ENCODE assay signal across 27 cellular contexts in the genomic region with DNA sequence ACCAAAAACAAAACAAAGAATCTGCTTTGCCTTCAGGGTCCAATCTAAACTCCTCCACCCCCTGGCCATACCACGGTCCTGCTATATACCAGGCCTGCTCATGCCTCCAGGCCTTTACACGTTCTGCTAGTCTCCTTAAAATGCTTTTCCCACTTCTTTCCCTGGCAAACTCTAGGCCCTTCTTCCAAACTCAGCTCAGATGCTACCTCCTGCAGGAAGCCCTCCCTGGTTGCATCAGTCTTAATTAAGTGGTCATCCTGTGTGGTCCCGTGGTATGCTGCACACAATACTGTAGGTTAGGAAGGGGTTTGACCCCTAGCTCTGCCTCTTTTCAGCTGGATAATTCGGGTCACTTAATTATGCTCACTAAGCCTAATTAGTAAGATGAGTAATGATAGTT.
DNase-seq lines count a peak whose midpoint lies in the region; ATAC-seq, FAIRE-seq and TF ChIP-seq lines count a peak whose summit lies in the region.
"Had no signal": no experiment of that assay in that cellular context is flagged by ENCODE, and none has a peak within 500 bp of the region (broad histone marks: within the 10 kb centered on the region; RNA-seq: fewer than 3 reads in every experiment).

No MANE protein-coding gene starts in this region.

- H3K27ac ChIP-seq in breast epithelium (no peak overlapping the region), astrocyte (ENCODE audit: low read depth, low read length) (no peak overlapping the region), colonic mucosa (no peak overlapping the region), sigmoid colon (peak overlapping the region in 1 of 4 donors; percentile 15)
- H3K27ac ChIP-seq: 22Rv1, testis, VCaP had no signal

- TF ChIP-seq POLR2A in breast epithelium (IDR thresholded peaks at IDR 0.05) (no peak), sigmoid colon (IDR thresholded peaks at IDR 0.05) (no peak)

- no peaks in the 10 kb centered on the region for H3K9me3 Mint-ChIP-seq in MCF 10A (ENCODE audit: unreplicated experiment)
- no peaks in the 10 kb centered on the region for H3K9me3 Mint-ChIP-seq in astrocyte (ENCODE audit: unreplicated experiment)
- H3K9me3 Mint-ChIP-seq in mesothelial cell of epicardium = peaks cover 4% of the 10 kb centered on the region
- peaks cover 0 to 3% (median 0%) of the 10 kb centered on the region in 9 donors for H3K9me3 Mint-ChIP-seq in naive thymus-derived CD8-positive, alpha-beta T cell
- H3K9me3 Mint-ChIP-seq: activated naive CD4-positive, alpha-beta T cell treated with anti-CD3 and anti-CD28 coated beads, Interleukin-2, amount 10 ng/mL, durations not matched to agents 7 days and 5 days; CD8-positive, alpha-beta T cell; dendritic cell treated with granulocyte-macrophage colony-stimulating factor and Interleukin-4, amounts not matched to agents 40 ng/mL and 50 ng/mL, for 4 days; IgD-negative memory B cell had no signal

- H3K4me3 Mint-ChIP-seq in MCF 10A (ENCODE audit: unreplicated experiment) (no peak overlapping the region), astrocyte (ENCODE audit: unreplicated experiment) (no peak overlapping the region), mesothelial cell of epicardium (no peak overlapping the region)
- no peak overlapping the region for H3K4me3 Mint-ChIP-seq in naive thymus-derived CD8-positive, alpha-beta T cell
- H3K4me3 Mint-ChIP-seq: activated naive CD4-positive, alpha-beta T cell treated with anti-CD3 and anti-CD28 coated beads, Interleukin-2, amount 10 ng/mL, durations not matched to agents 7 days and 5 days; CD8-positive, alpha-beta T cell; dendritic cell treated with granulocyte-macrophage colony-stimulating factor and Interleukin-4, amounts not matched to agents 40 ng/mL and 50 ng/mL, for 4 days; IgD-negative memory B cell had no signal

- no peak for ATAC-seq in naive thymus-derived CD8-positive, alpha-beta T cell
- ATAC-seq: CD8-positive, alpha-beta T cell had no signal

- CTCF ChIA-PET in MCF 10A (lab: Yijun Ruan, JAX) = interaction anchor here (0.6 to 2.3 kb wide), 10 partner anchors 8 to 90 kb away, joined by 3 to 11 read pairs (median 7); no protein-coding TSS in a partner anchor

- H3K9ac ChIP-seq in astrocyte (ENCODE audit: low read length) = no peak overlapping the region
- H3K9ac ChIP-seq in colonic mucosa (ENCODE audit: low read depth in 2 of 2, low read length in 2 of 2) = no peak overlapping the region

- POLR2A ChIA-PET in MCF 10A (lab: Yijun Ruan, JAX) = interaction anchor here (0.6 to 3.1 kb wide), 9 partner anchors 10 to 199 kb away, joined by 3 to 23 read pairs (median 6); a partner anchor contains a TSS
- POLR2A ChIA-PET in naive thymus-derived CD8-positive, alpha-beta T cell (lab: Charles Lee) = no interaction called here

- no peak for TF ChIP-seq EP300 in sigmoid colon (IDR thresholded peaks at IDR 0.05)

- peak overlapping the region; percentile 72 for H3K4me2 ChIP-seq in astrocyte (ENCODE audit: low read length)

- DNase-seq in MCF 10A (ENCODE audit: unreplicated experiment) (no peak), breast epithelium (ENCODE audit: low spot score in 2 of 2) (no peak), astrocyte (ENCODE audit: low read depth) (no peak), mesothelial cell of epicardium (ENCODE audit: low spot score in 2 of 2, unreplicated experiment in 2 of 2) (no peak), GDM1 (lab: John Stamatoyannopoulos, UW) (no peak), colonic mucosa (no peak), sigmoid colon (no peak)
- no peak for DNase-seq in naive thymus-derived CD8-positive, alpha-beta T cell
- DNase-seq: activated CD4-positive, alpha-beta T cell treated with anti-CD3 and anti-CD28 coated beads, Interleukin-2, amount 50 U/mL, for 1 hour; activated naive CD4-positive, alpha-beta T cell treated with anti-CD3 and anti-CD28 coated beads, Interleukin-2, amount 10 ng/mL, durations not matched to agents 7 days and 5 days; AML-193; amygdala; CD8-positive, alpha-beta T cell; DMS53; GF-D8; glutamatergic neuron; kidney glomerular epithelial cell; NCI-H1105; NCI-H2029 treated with DMSO at 0.1 percent for 48 hours; occipital lobe; stimulated activated naive CD4-positive, alpha-beta T cell treated with Interleukin-2 at 50 U/mL for 16 hours; testis had no signal

- no peak for FAIRE-seq in astrocyte (lab: Jason Lieb, UNC)

- H3K27me3 Mint-ChIP-seq in MCF 10A (ENCODE audit: insufficient read depth, unreplicated experiment) (no peaks in the 10 kb centered on the region), astrocyte (ENCODE audit: low read depth, unreplicated experiment) (no peaks in the 10 kb centered on the region), mesothelial cell of epicardium (ENCODE audit: low read depth) (no peaks in the 10 kb centered on the region)
- H3K27me3 Mint-ChIP-seq in naive thymus-derived CD8-positive, alpha-beta T cell = peaks cover 3 to 12% (median 6%) of the 10 kb centered on the region in 5 donors

- H3K27me3 ChIP-seq in breast epithelium (no peaks in the 10 kb centered on the region), astrocyte (ENCODE audit: insufficient read depth, low read length) (no peaks in the 10 kb centered on the region), colonic mucosa (no peaks in the 10 kb centered on the region), sigmoid colon (no peaks in the 10 kb centered on the region)
- H3K27me3 ChIP-seq: testis had no signal

- H3K36me3 ChIP-seq in breast epithelium (no peaks in the 10 kb centered on the region), astrocyte (ENCODE audit: insufficient read depth, low read length) (no peaks in the 10 kb centered on the region), colonic mucosa (no peaks in the 10 kb centered on the region), sigmoid colon (no peaks in the 10 kb centered on the region)

- H3K4me1 Mint-ChIP-seq in MCF 10A (ENCODE audit: insufficient read depth, unreplicated experiment) = peaks cover 23% of the 10 kb centered on the region
- peaks cover 35% of the 10 kb centered on the region for H3K4me1 Mint-ChIP-seq in astrocyte (ENCODE audit: low read depth, unreplicated experiment)
- peaks cover 34% of the 10 kb centered on the region for H3K4me1 Mint-ChIP-seq in mesothelial cell of epicardium
- no peaks in the 10 kb centered on the region for H3K4me1 Mint-ChIP-seq in naive thymus-derived CD8-positive, alpha-beta T cell
- H3K4me1 Mint-ChIP-seq: activated naive CD4-positive, alpha-beta T cell treated with anti-CD3 and anti-CD28 coated beads, Interleukin-2, amount 10 ng/mL, durations not matched to agents 7 days and 5 days had no signal

- H3K36me3 Mint-ChIP-seq in MCF 10A (ENCODE audit: insufficient read depth, unreplicated experiment) = no peaks in the 10 kb centered on the region
- no peaks in the 10 kb centered on the region for H3K36me3 Mint-ChIP-seq in astrocyte (ENCODE audit: low read depth, unreplicated experiment)
- H3K36me3 Mint-ChIP-seq in mesothelial cell of epicardium = no peaks in the 10 kb centered on the region
- peaks cover 0 to 4% (median 0%) of the 10 kb centered on the region in 3 donors for H3K36me3 Mint-ChIP-seq in naive thymus-derived CD8-positive, alpha-beta T cell
- H3K36me3 Mint-ChIP-seq: activated naive CD4-positive, alpha-beta T cell treated with anti-CD3 and anti-CD28 coated beads, Interleukin-2, amount 10 ng/mL, durations not matched to agents 7 days and 5 days; CD8-positive, alpha-beta T cell; IgD-negative memory B cell had no signal

- H2AFZ ChIP-seq in astrocyte (ENCODE audit: low read depth, low read length) = no peak overlapping the region

- TF ChIP-seq CTCF in MCF 10A (IDR thresholded peaks at IDR 0.05; ENCODE audit: unreplicated experiment) (no peak), breast epithelium (IDR thresholded peaks at IDR 0.05) (no peak), astrocyte (IDR thresholded peaks at IDR 0.05; ENCODE audit: insufficient read depth, low read depth, low read length) (no peak), mesothelial cell of epicardium (IDR thresholded peaks at IDR 0.05; ENCODE audit: unreplicated experiment) (no peak), colonic mucosa (IDR thresholded peaks at IDR 0.05) (no peak), sigmoid colon (IDR thresholded peaks at IDR 0.05) (no peak)

- no peak overlapping the region for H3K4me3 ChIP-seq in breast epithelium
- no peak overlapping the region for H3K4me3 ChIP-seq in astrocyte (ENCODE audit: insufficient read depth, low read depth, low read length)
- no peak overlapping the region for H3K4me3 ChIP-seq in colonic mucosa
- H3K4me3 ChIP-seq in sigmoid colon = no peak overlapping the region
- H3K4me3 ChIP-seq: lung, testis had no signal

- H3K79me2 ChIP-seq in astrocyte (ENCODE audit: insufficient read depth, low read length) = no peaks in the 10 kb centered on the region

- peak overlapping the region; percentile 55 for H3K27ac Mint-ChIP-seq in MCF 10A (ENCODE audit: low read depth, unreplicated experiment)
- peak overlapping the region; percentile 83 for H3K27ac Mint-ChIP-seq in astrocyte (ENCODE audit: unreplicated experiment)
- peak overlapping the region; percentile 91 for H3K27ac Mint-ChIP-seq in mesothelial cell of epicardium
- no peak overlapping the region for H3K27ac Mint-ChIP-seq in naive thymus-derived CD8-positive, alpha-beta T cell
- H3K27ac Mint-ChIP-seq: activated naive CD4-positive, alpha-beta T cell treated with anti-CD3 and anti-CD28 coated beads, Interleukin-2, amount 10 ng/mL, durations not matched to agents 7 days and 5 days; CD8-positive, alpha-beta T cell; dendritic cell treated with granulocyte-macrophage colony-stimulating factor and Interleukin-4, amounts not matched to agents 40 ng/mL and 50 ng/mL, for 4 days; IgD-negative memory B cell had no signal

- no TSS peak for BruUV-seq in MCF 10A (replicated peaks; lab: Mats Ljungman, UMichigan)

- H4K20me1 ChIP-seq in astrocyte (ENCODE audit: insufficient read depth, low read length) = no peaks in the 10 kb centered on the region

- no peaks in the 10 kb centered on the region for H3K9me3 ChIP-seq in breast epithelium
- no peaks in the 10 kb centered on the region for H3K9me3 ChIP-seq in astrocyte (ENCODE audit: insufficient read depth, low read depth, low read length)
- no peaks in the 10 kb centered on the region for H3K9me3 ChIP-seq in colonic mucosa
- H3K9me3 ChIP-seq in sigmoid colon = no peaks in the 10 kb centered on the region
- H3K9me3 ChIP-seq: testis had no signal

- no peaks in the 10 kb centered on the region for H3K4me1 ChIP-seq in breast epithelium
- peaks cover 14% of the 10 kb centered on the region for H3K4me1 ChIP-seq in astrocyte (ENCODE audit: insufficient read depth, low read length)
- peaks cover 7% of the 10 kb centered on the region for H3K4me1 ChIP-seq in colonic mucosa
- H3K4me1 ChIP-seq in sigmoid colon = peaks cover 0 to 15% (median 14%) of the 10 kb centered on the region in 4 donors

- 89 to 93% methylated on average over 4 of the region's 4 CpGs for WGBS in sigmoid colon, 2 donors

- intact Hi-C loops in MCF 10A (cut with micrococcal nuclease) = no loop called here
- intact Hi-C loops in breast epithelium (cut with DNase I; ENCODE audit: low total_unique reads) = no loop called here
- intact Hi-C loops in colonic mucosa (cut with DNase I) = no loop called here
- intact Hi-C loops in sigmoid colon (cut with DNase I) = no loop called here

Comparison
In these comparisons a context has a peak if more than half of its experiments do, and no peak if none do; other contexts are left out.
1. H3K27ac Mint-ChIP-seq: peak in MCF 10A (single experiment), astrocyte (single experiment) and mesothelial cell of epicardium (single experiment); none in naive thymus-derived CD8-positive, alpha-beta T cell (0 of 10).